Comparison of ENCODE assay signal across 10 cellular contexts in the genomic region with DNA sequence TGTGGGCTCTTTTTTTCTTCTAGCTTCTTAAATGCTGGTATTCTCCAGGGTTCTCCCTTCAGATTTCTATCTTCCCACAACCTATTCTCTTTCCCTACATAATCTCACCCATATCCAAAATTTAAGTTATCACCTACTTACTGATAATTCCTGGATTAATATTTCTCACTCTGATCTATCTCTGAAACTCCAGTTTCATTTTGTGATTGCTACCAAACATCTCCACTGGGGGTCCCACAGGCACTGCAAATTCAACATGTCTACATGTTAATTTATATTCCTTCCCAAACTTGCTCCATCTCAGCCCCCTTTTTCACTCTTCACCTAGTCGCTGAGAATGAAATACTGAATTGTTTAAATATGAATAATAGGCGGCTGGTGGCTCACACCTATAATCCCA. TPM values are rescaled to one million over a fixed set of nuclear protein-coding genes. Genes with fewer than 3 reads are reported as not detected.
DNase-seq lines count a peak whose midpoint lies in the region; ATAC-seq and TF ChIP-seq lines count a peak whose summit lies in the region.
"Had no signal": no experiment of that assay in that cellular context is flagged by ENCODE, and none has a peak within 500 bp of the region (broad histone marks: within the 10 kb centered on the region; RNA-seq: fewer than 3 reads in every experiment).

No MANE protein-coding gene starts in this region.

- peak in 1 of 2 donors; percentile 28 for DNase-seq in cardiac muscle cell (ENCODE audit: low read depth in 1 of 2, low spot score in 1 of 2)
- DNase-seq in left ventricle myocardium inferior: no peak
- peak; percentile 17 for DNase-seq in OCI-LY7 (ENCODE audit: low spot score)
- DNase-seq in dermis blood vessel endothelial cell: peak; percentile 19
- DNase-seq in stimulated activated naive CD8-positive, alpha-beta T cell treated with anti-CD3 and anti-CD28 coated beads, Interleukin-15, amount 100 ng/mL, for 72 hours: peak in 1 of 2 donors; percentile 35
- no peak for DNase-seq in medulla oblongata (ENCODE audit: extremely low spot score)
- DNase-seq in transverse colon: no peak
- DNase-seq in D341Med (ENCODE audit: low spot score): no peak

- H3K27ac ChIP-seq in cardiac muscle cell (no peak overlapping the region), left ventricle myocardium inferior (replicated peaks) (no peak overlapping the region), OCI-LY7 (ENCODE audit: low read depth, low read length, poor library complexity, severe bottlenecking) (no peak overlapping the region), transverse colon (no peak overlapping the region)

- H3K9me3 Mint-ChIP-seq in stimulated activated naive CD8-positive, alpha-beta T cell treated with anti-CD3 and anti-CD28 coated beads, Interleukin-15, amount 100 ng/mL, for 72 hours: no peaks in the 10 kb centered on the region

- TF ChIP-seq POLR2A in transverse colon (IDR thresholded peaks at IDR 0.05): no peak

- no peaks in the 10 kb centered on the region for H3K9me3 ChIP-seq in cardiac muscle cell (ENCODE audit: low read depth)
- no peaks in the 10 kb centered on the region for H3K9me3 ChIP-seq in left ventricle myocardium inferior (replicated peaks)
- H3K9me3 ChIP-seq in OCI-LY7 (ENCODE audit: low read length): no peaks in the 10 kb centered on the region
- no peaks in the 10 kb centered on the region for H3K9me3 ChIP-seq in transverse colon
- H3K9me3 ChIP-seq: HAP-1 had no signal

- intact Hi-C loops in left ventricle myocardium inferior (cut with micrococcal nuclease) (loop anchor here (5.0 to 10.0 kb wide), 2 partner anchors 152 to 380 kb away; no protein-coding TSS in a partner anchor), OCI-LY7 (cut with micrococcal nuclease; ENCODE audit: unreplicated experiment) (loop anchor here (5.0 kb wide), 1 partner anchor 32 kb away; no protein-coding TSS in a partner anchor), transverse colon (cut with DNase I; ENCODE audit: low total_unique reads) (loop anchor here (5.0 kb wide), 2 partner anchors 147 to 377 kb away; no protein-coding TSS in a partner anchor)

- TF ChIP-seq EP300 in transverse colon (IDR thresholded peaks at IDR 0.05; ENCODE audit: low read depth): no peak

- in situ Hi-C loops in transverse colon (cut with MboI; ENCODE audit: low pct_ligation_motif_present in 1 of 4, low pct_unique_long_range_greater_than_20kb in 1 of 4, low sequenced_read_pairs in 3 of 4): loop anchor here (5.0 to 25.0 kb wide), 7 partner anchors 132 to 382 kb away; partner anchors contain the start of gene DYNLT5 (in 1 of the 4)

- H3K27me3 ChIP-seq in cardiac muscle cell (no peaks in the 10 kb centered on the region), left ventricle myocardium inferior (ENCODE audit: low read depth) (no peaks in the 10 kb centered on the region), transverse colon (no peaks in the 10 kb centered on the region)

- no peak overlapping the region for H3K4me3 ChIP-seq in cardiac muscle cell
- H3K4me3 ChIP-seq in left ventricle myocardium inferior: no peak overlapping the region
- no peak overlapping the region for H3K4me3 ChIP-seq in OCI-LY7 (ENCODE audit: low read depth, low read length, poor library complexity, severe bottlenecking)
- H3K4me3 ChIP-seq in transverse colon: no peak overlapping the region
- H3K4me3 ChIP-seq: HAP-1 had no signal

- H3K36me3 ChIP-seq in cardiac muscle cell: no peaks in the 10 kb centered on the region
- H3K36me3 ChIP-seq in left ventricle myocardium inferior: no peaks in the 10 kb centered on the region
- H3K36me3 ChIP-seq in OCI-LY7 (ENCODE audit: insufficient read depth, low read length): no peaks in the 10 kb centered on the region
- no peaks in the 10 kb centered on the region for H3K36me3 ChIP-seq in transverse colon
- H3K36me3 ChIP-seq: HAP-1 had no signal

- CTCF ChIA-PET in OCI-LY7 (lab: Charles Lee; ENCODE audit: unreplicated experiment): interaction anchor here (0.5 to 1.1 kb wide), 2 partner anchors 148 to 430 kb away, joined by 5 to 19 read pairs; no protein-coding TSS in a partner anchor

- no peak for ATAC-seq in stimulated activated naive CD8-positive, alpha-beta T cell treated with anti-CD3 and anti-CD28 coated beads, Interleukin-15, amount 100 ng/mL, for 72 hours

- H3K9me2 ChIP-seq in OCI-LY7 (ENCODE audit: insufficient read depth, low read length): no peaks in the 10 kb centered on the region

- no TSS peak for BruUV-seq in OCI-LY7 (replicated peaks; lab: Mats Ljungman, UMichigan)

- POLR2A ChIA-PET in OCI-LY7 (lab: Charles Lee): interaction anchor here (0.7 to 1.1 kb wide), 4 partner anchors 18 to 387 kb away, joined by 3 to 4 read pairs (median 3); no protein-coding TSS in a partner anchor

- peak overlapping the region in 1 of 2 donors; percentile 2 for H3K27ac Mint-ChIP-seq in stimulated activated naive CD8-positive, alpha-beta T cell treated with anti-CD3 and anti-CD28 coated beads, Interleukin-15, amount 100 ng/mL, for 72 hours

- H4K20me1 ChIP-seq in OCI-LY7 (ENCODE audit: insufficient read depth, low read length): no peaks in the 10 kb centered on the region

- H3K4me1 ChIP-seq in cardiac muscle cell (ENCODE audit: low read depth) (peaks cover 5% of the 10 kb centered on the region), left ventricle myocardium inferior (peaks cover 10% of the 10 kb centered on the region), OCI-LY7 (ENCODE audit: insufficient read depth, low read length, poor library complexity, severe bottlenecking) (peaks cover 7% of the 10 kb centered on the region), transverse colon (peaks cover 3 to 27% (median 5%) of the 10 kb centered on the region in 4 donors)
- H3K4me1 ChIP-seq: HAP-1 had no signal

- no peak overlapping the region for H3K4me2 ChIP-seq in OCI-LY7 (ENCODE audit: low read length)

- no peaks in the 10 kb centered on the region for H3K27me3 Mint-ChIP-seq in stimulated activated naive CD8-positive, alpha-beta T cell treated with anti-CD3 and anti-CD28 coated beads, Interleukin-15, amount 100 ng/mL, for 72 hours

- 92% methylated on average over 2 of the region's 2 CpGs; no CpG with 5 or more reads in 1 of the 2 donors for WGBS in transverse colon (ENCODE audit: low coverage in 1 of 2), 2 donors

- TF ChIP-seq CTCF in cardiac muscle cell (IDR thresholded peaks at IDR 0.05; ENCODE audit: low read depth, low read length) (peak; percentile 48), left ventricle myocardium inferior (IDR thresholded peaks at IDR 0.05; ENCODE audit: borderline replicate concordance) (no peak), OCI-LY7 (conservative IDR thresholded peaks at IDR 0.05; ENCODE audit: low read length) (peak; percentile 74), transverse colon (IDR thresholded peaks at IDR 0.05) (peak in 2 of 5 experiments; percentile 12 to 15)

- no peaks in the 10 kb centered on the region for H3K79me2 ChIP-seq in OCI-LY7 (ENCODE audit: insufficient read depth, low read depth, low read length)

- peak overlapping the region; percentile 13 to 74 for H3K4me3 Mint-ChIP-seq in stimulated activated naive CD8-positive, alpha-beta T cell treated with anti-CD3 and anti-CD28 coated beads, Interleukin-15, amount 100 ng/mL, for 72 hours

- H3K4me1 Mint-ChIP-seq in stimulated activated naive CD8-positive, alpha-beta T cell treated with anti-CD3 and anti-CD28 coated beads, Interleukin-15, amount 100 ng/mL, for 72 hours: peaks cover 58% of the 10 kb centered on the region

- no peak overlapping the region for H2AFZ ChIP-seq in OCI-LY7 (ENCODE audit: low read length)

RNA-seq across cellular contexts. Expression of gene C1orf141, which starts 9.9 kb away (rescaled TPM):
- total RNA-seq in cardiac muscle cell: not detected in 2 replicates
- polyA plus RNA-seq in cardiac muscle cell: not detected in 2 replicates
- not detected for total RNA-seq in left ventricle myocardium inferior
- total RNA-seq in OCI-LY7 (2014; rRNA removed; shearing (Covaris generic)): not detected in 2 replicates
- total RNA-seq in OCI-LY7 (2022): not detected in 2 replicates
- total RNA-seq in dermis blood vessel endothelial cell: not detected in 2 replicates
- total RNA-seq in transverse colon: not detected
- total RNA-seq: urinary bladder had no signal
- polyA plus RNA-seq: urinary bladder had no signal

RNA-seq across cellular contexts. Expression of gene IL23R, which starts 21.6 kb away (rescaled TPM):
- total RNA-seq in cardiac muscle cell (not detected in 2 replicates), left ventricle myocardium inferior (not detected), OCI-LY7 (2022) (0.13 and 0.23 TPM in 2 replicates), dermis blood vessel endothelial cell (not detected in 2 replicates), transverse colon (1 to 10 TPM in 2 of 4 donors, not detected in 2; 2.0 to 4.3 TPM)
- polyA plus RNA-seq in cardiac muscle cell: not detected in 2 replicates
- not detected in 2 replicates for total RNA-seq in OCI-LY7 (2014; rRNA removed; shearing (Covaris generic))
- polyA plus RNA-seq: urinary bladder had no signal

Comparison
In these comparisons a context has a peak if more than half of its experiments do, and no peak if none do; other contexts are left out.
1. DNase-seq: peak in OCI-LY7 (single experiment) and dermis blood vessel endothelial cell (single experiment); none in left ventricle myocardium inferior (single experiment), medulla oblongata (single experiment), transverse colon (single experiment) and D341Med (single experiment).